Comparison of ENCODE assay signal across 27 cellular contexts in the genomic region with DNA sequence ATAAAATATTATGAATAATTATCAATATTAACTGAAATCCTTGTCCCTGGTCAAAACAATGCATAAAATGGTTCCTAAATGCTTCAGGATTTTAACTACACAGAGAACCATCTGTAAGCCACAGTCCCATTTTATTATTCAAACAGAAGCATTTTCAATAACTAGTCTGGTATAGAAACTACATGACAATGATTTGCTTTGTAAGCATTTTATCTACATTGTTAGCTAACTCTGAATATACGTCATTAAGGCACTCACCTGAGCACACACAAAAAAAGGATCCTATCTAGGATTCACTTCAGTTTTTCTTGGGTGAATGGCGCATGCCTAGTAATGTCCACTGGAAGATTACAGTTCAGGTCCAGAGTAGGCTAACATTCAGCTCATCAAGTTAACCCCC.
"Had no signal": no experiment of that assay in that cellular context is flagged by ENCODE, and none has a peak within 500 bp of the region (broad histone marks: within the 10 kb centered on the region; RNA-seq: fewer than 3 reads in every experiment).

No MANE protein-coding gene starts in this region.

- H3K9ac ChIP-seq: parathyroid adenoma had no signal

- H3K27me3 Mint-ChIP-seq: progenitor cell of endocrine pancreas, type B pancreatic cell had no signal

- H3K9me3 Mint-ChIP-seq: effector memory CD8-positive, alpha-beta T cell; memory B cell; mesothelial cell of epicardium; natural killer cell treated with Interleukin-12 subunit alpha and Interleukin-12 subunit beta and Interleukin-15 and Interleukin-18, amount 100 ng/mL, for 72 hours; neural crest cell; stimulated activated naive CD8-positive, alpha-beta T cell treated with anti-CD3 and anti-CD28 coated beads, Interleukin-15, amount 100 ng/mL, for 72 hours; type B pancreatic cell had no signal

- H3K4me2 ChIP-seq: smooth muscle cell had no signal

- H3K27ac Mint-ChIP-seq: effector memory CD8-positive, alpha-beta T cell; memory B cell; naive B cell; natural killer cell treated with Interleukin-12 subunit alpha and Interleukin-12 subunit beta and Interleukin-15 and Interleukin-18, amount 100 ng/mL, for 72 hours; progenitor cell of endocrine pancreas; stimulated activated naive CD8-positive, alpha-beta T cell treated with anti-CD3 and anti-CD28 coated beads, Interleukin-15, amount 100 ng/mL, for 72 hours; type B pancreatic cell had no signal

- H3K4me1 ChIP-seq: thyroid gland had no signal

- H3K4me1 Mint-ChIP-seq: stimulated activated naive CD8-positive, alpha-beta T cell treated with anti-CD3 and anti-CD28 coated beads, Interleukin-15, amount 100 ng/mL, for 72 hours had no signal

- H3K36me3 Mint-ChIP-seq: memory B cell; naive B cell; natural killer cell treated with Interleukin-12 subunit alpha and Interleukin-12 subunit beta and Interleukin-15 and Interleukin-18, amount 100 ng/mL, for 72 hours; type B pancreatic cell had no signal

- H3K4me3 Mint-ChIP-seq: effector memory CD8-positive, alpha-beta T cell; memory B cell; mesothelial cell of epicardium; naive B cell; natural killer cell treated with Interleukin-12 subunit alpha and Interleukin-12 subunit beta and Interleukin-15 and Interleukin-18, amount 100 ng/mL, for 72 hours; neural crest cell; stimulated activated naive CD8-positive, alpha-beta T cell treated with anti-CD3 and anti-CD28 coated beads, Interleukin-15, amount 100 ng/mL, for 72 hours; type B pancreatic cell had no signal

- H3K27me3 ChIP-seq: neutrophil, suprapubic skin, thyroid gland had no signal

- H3K9me3 ChIP-seq: mucosa of descending colon, neutrophil, suprapubic skin, thyroid gland had no signal

- H3K27ac ChIP-seq: neutrophil, parathyroid adenoma, suprapubic skin, thyroid gland had no signal

- H3K4me3 ChIP-seq: lung, mucosa of descending colon, smooth muscle cell, suprapubic skin, thyroid gland had no signal

- FAIRE-seq: frontal cortex, kidney had no signal

- H2AFZ ChIP-seq: parathyroid adenoma had no signal

- ATAC-seq: effector memory CD8-positive, alpha-beta T cell; left lobe of liver; mucosa of descending colon; natural killer cell treated with Interleukin-12 subunit alpha and Interleukin-12 subunit beta and Interleukin-15 and Interleukin-18, amount 100 ng/mL, for 72 hours; sciatic nerve; stimulated activated naive CD8-positive, alpha-beta T cell treated with anti-CD3 and anti-CD28 coated beads, Interleukin-15, amount 100 ng/mL, for 72 hours had no signal

- H3K36me3 ChIP-seq: neutrophil, suprapubic skin, thyroid gland had no signal

- DNase-seq: cortex of kidney; effector memory CD8-positive, alpha-beta T cell; head of caudate nucleus; kidney; mucosa of descending colon; naive B cell; stimulated activated CD4-positive, alpha-beta T cell treated with anti-CD3 and anti-CD28 coated beads, Interleukin-12 subunit alpha, Interleukin-12 subunit beta, amount 100 ng/mL, for 4 hours; stimulated activated CD4-positive, alpha-beta T cell treated with anti-CD3 and anti-CD28 coated beads, Interleukin-1b, Interleukin-23, amount 100 ng/mL, for 48 hours; stimulated activated CD4-positive, alpha-beta T cell treated with anti-CD3 and anti-CD28 coated beads, Interleukin-4, amount 100 ng/mL, for 1 hour; stimulated activated CD8-positive, alpha-beta memory T cell treated with anti-CD3 and anti-CD28 coated beads, Interleukin-4, amount 100 ng/mL, for 48 hours; stimulated activated naive CD4-positive, alpha-beta T cell; stimulated activated naive CD8-positive, alpha-beta T cell treated with anti-CD3 and anti-CD28 coated beads, Interleukin-15, amount 100 ng/mL, for 72 hours; thyroid gland had no signal
